In the genomic region with DNA sequence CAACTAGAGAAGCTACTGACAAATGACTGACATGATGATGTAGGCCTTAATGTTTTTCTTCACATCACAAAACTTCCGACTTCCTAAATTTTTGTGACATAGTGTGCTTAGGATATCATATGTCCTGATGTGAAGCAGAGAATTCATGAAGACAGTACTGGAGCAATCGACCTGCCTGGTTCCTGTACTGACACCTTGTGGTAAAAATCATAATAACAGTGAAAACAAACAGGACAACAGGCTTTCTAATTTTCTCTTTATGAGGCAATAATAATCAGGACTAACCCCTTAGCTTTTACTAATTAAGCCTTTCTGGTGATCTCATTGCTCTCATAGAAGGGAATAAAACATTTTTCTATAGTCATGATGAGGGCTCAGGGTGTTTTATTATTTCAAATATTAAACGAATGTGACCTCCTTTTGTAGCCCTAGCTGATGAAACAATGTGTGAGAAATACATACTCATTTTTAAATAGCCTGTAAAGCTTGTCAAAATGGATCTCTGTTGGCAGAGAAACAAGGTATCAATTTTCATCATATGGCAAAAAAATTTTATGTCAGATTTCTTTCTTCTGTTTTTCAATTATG, we compare ENCODE assay signal across 8 cellular contexts.
A peak's percentile ranks its signal among the peaks of the same experiment; 100 is the strongest.
DNase-seq lines count a peak whose midpoint lies in the region; ATAC-seq and TF ChIP-seq lines count a peak whose summit lies in the region.

No MANE protein-coding gene starts in this region.

- H3K4me3 ChIP-seq in spleen, result no peak overlapping the region

- ATAC-seq in GM21360 (IDR thresholded peaks at IDR 0.05; ENCODE audit: unreplicated experiment), result no peak
- no peak for ATAC-seq in GM19328 (IDR thresholded peaks at IDR 0.05; ENCODE audit: unreplicated experiment)

- no peak overlapping the region for H3K27ac ChIP-seq in spleen

- intact Hi-C loops in spleen (cut with DNase I; ENCODE audit: low total_unique reads), result no loop called here

- no peaks in the 10 kb centered on the region for H3K4me1 ChIP-seq in spleen

- peak in 4 of 11 experiments; percentile 11 to 28 (median 24) for TF ChIP-seq CTCF in spleen (IDR thresholded peaks at IDR 0.05 in 8 of 11, conservative IDR thresholded peaks at IDR 0.05 in 3 of 11)

- no peaks in the 10 kb centered on the region for H3K9me3 ChIP-seq in spleen

- H3K36me3 ChIP-seq in spleen, result no peaks in the 10 kb centered on the region

- no peak for TF ChIP-seq POLR2A in spleen (IDR thresholded peaks at IDR 0.05)

- peak; percentile 1 for DNase-seq in EL
- DNase-seq in HCEC 1CT, result peak; percentile 4
- peak; percentile 12 for DNase-seq in RPMI8226
- DNase-seq in hepatic stellate cell (ENCODE audit: low spot score), result peak; percentile 18
- no peak for DNase-seq in spleen
- DNase-seq in occipital lobe (lab: John Stamatoyannopoulos, UW), result no peak

- H3K27me3 ChIP-seq in spleen (replicated peaks in 1 of 7), result no peaks in the 10 kb centered on the region

- 18 to 30% (median 27%) methylated on average over 3 of the region's 3 CpGs for WGBS in spleen, 5 donors

Comparison
In these comparisons a context has a peak if more than half of its experiments do, and no peak if none do; other contexts are left out.
1. DNase-seq: peak in EL (single experiment), HCEC 1CT (single experiment), RPMI8226 (single experiment) and hepatic stellate cell (single experiment); none in spleen (single experiment) and occipital lobe (single experiment).